In the genomic region with DNA sequence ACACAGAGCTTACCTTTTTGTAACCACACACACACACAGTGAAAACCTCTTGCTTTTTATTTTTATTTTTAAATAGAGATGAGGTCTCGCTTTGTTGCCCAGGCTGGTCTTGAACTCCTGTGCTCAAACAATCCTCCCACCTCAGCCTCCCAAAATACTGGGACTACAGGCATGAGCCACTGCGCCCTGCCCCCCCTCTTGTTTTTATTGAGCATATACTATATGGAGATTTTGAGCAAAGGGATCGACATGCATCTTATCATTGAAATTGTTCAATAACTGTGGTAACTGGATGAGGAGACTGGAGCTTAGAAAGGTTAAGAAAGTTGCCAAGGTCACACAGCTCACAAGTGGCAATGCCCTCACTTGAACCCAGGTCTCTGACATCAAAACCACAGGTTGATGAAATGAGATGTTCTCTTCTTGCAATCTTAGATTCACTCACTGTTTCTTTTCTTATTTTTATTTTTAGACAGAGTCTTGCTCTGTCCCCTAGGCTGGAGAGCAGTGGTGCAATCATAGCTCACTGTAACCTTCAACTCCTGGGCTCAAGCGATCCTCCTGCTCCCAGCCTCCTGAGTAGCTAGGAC, we compare ENCODE assay signal across 2 cellular contexts.
TF ChIP-seq lines count a peak whose summit lies in the region.

No MANE protein-coding gene starts in this region.

TF ChIP-seq in IMR-90, 13 proteins besides CTCF, POLR2A, EP300 and RAD21:
- no peak for TF ChIP-seq MAZ (IDR thresholded peaks at IDR 0.05; ENCODE audit: borderline replicate concordance, low read depth, low read length)
- TF ChIP-seq SMC3 (IDR thresholded peaks at IDR 0.05; ENCODE audit: low read depth, low read length): no peak
- no peak for TF ChIP-seq MXI1 (IDR thresholded peaks at IDR 0.05; ENCODE audit: borderline replicate concordance, low read depth, low read length)
- no peak for TF ChIP-seq RCOR1 (IDR thresholded peaks at IDR 0.05; ENCODE audit: insufficient replicate concordance, low read length)
- no peak for TF ChIP-seq CEBPB (IDR thresholded peaks at IDR 0.05; ENCODE audit: low read depth, low read length)
- TF ChIP-seq, protein P1, sequence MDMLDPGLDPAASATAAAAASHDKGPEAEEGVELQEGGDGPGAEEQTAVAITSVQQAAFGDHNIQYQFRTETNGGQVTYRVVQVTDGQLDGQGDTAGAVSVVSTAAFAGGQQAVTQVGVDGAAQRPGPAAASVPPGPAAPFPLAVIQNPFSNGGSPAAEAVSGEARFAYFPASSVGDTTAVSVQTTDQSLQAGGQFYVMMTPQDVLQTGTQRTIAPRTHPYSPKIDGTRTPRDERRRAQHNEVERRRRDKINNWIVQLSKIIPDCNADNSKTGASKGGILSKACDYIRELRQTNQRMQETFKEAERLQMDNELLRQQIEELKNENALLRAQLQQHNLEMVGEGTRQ (IDR thresholded peaks at IDR 0.05; ENCODE audit: low read depth, low read length): no peak
- no peak for TF ChIP-seq MAFK (IDR thresholded peaks at IDR 0.05; ENCODE audit: low read depth, low read length)
- TF ChIP-seq, protein P2, sequence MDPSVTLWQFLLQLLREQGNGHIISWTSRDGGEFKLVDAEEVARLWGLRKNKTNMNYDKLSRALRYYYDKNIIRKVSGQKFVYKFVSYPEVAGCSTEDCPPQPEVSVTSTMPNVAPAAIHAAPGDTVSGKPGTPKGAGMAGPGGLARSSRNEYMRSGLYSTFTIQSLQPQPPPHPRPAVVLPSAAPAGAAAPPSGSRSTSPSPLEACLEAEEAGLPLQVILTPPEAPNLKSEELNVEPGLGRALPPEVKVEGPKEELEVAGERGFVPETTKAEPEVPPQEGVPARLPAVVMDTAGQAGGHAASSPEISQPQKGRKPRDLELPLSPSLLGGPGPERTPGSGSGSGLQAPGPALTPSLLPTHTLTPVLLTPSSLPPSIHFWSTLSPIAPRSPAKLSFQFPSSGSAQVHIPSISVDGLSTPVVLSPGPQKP (IDR thresholded peaks at IDR 0.05; ENCODE audit: borderline replicate concordance, low read depth, low read length): no peak
- no peak for TF ChIP-seq FOS (IDR thresholded peaks at IDR 0.05; ENCODE audit: low read depth, low read length)
- TF ChIP-seq RFX5 (IDR thresholded peaks at IDR 0.05; ENCODE audit: low read depth, low read length): no peak
- no peak for TF ChIP-seq NFE2L2 (IDR thresholded peaks at IDR 0.05; ENCODE audit: low read depth, low read length)
- no peak for TF ChIP-seq BHLHE40 (IDR thresholded peaks at IDR 0.05; ENCODE audit: low read depth, low read length)
- TF ChIP-seq CHD1 (IDR thresholded peaks at IDR 0.05; ENCODE audit: low read depth, low read length): no peak

TF ChIP-seq in SK-N-SH, 30 proteins besides CTCF, POLR2A, EP300 and RAD21:
- TF ChIP-seq TAF1 (IDR thresholded peaks at IDR 0.05; ENCODE audit: borderline replicate concordance, low read depth, low read length) (no peak), RXRA (IDR thresholded peaks at IDR 0.05; ENCODE audit: borderline replicate concordance, low read depth) (no peak), JUND (IDR thresholded peaks at IDR 0.05) (no peak), FOXM1 (IDR thresholded peaks at IDR 0.05; ENCODE audit: low read depth) (no peak), SIN3A (IDR thresholded peaks at IDR 0.05; ENCODE audit: borderline replicate concordance, low read depth, low read length) (no peak), FOXJ3 (CRISPR knock-in tag; IDR thresholded peaks at IDR 0.05) (no peak), NRF1 (IDR thresholded peaks at IDR 0.05; ENCODE audit: low read depth, low read length) (no peak), GABPA (IDR thresholded peaks at IDR 0.05; ENCODE audit: low read depth) (no peak), RFX5 (IDR thresholded peaks at IDR 0.05; ENCODE audit: low read length) (no peak)
- TF ChIP-seq, protein P3, sequence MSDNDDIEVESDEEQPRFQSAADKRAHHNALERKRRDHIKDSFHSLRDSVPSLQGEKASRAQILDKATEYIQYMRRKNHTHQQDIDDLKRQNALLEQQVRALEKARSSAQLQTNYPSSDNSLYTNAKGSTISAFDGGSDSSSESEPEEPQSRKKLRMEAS (IDR thresholded peaks at IDR 0.05; ENCODE audit: low read depth): no peak
- TF ChIP-seq, protein P4, sequence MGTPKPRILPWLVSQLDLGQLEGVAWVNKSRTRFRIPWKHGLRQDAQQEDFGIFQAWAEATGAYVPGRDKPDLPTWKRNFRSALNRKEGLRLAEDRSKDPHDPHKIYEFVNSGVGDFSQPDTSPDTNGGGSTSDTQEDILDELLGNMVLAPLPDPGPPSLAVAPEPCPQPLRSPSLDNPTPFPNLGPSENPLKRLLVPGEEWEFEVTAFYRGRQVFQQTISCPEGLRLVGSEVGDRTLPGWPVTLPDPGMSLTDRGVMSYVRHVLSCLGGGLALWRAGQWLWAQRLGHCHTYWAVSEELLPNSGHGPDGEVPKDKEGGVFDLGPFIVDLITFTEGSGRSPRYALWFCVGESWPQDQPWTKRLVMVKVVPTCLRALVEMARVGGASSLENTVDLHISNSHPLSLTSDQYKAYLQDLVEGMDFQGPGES (IDR thresholded peaks at IDR 0.05; ENCODE audit: low read depth, low read length): no peak
- TF ChIP-seq, protein P5, sequence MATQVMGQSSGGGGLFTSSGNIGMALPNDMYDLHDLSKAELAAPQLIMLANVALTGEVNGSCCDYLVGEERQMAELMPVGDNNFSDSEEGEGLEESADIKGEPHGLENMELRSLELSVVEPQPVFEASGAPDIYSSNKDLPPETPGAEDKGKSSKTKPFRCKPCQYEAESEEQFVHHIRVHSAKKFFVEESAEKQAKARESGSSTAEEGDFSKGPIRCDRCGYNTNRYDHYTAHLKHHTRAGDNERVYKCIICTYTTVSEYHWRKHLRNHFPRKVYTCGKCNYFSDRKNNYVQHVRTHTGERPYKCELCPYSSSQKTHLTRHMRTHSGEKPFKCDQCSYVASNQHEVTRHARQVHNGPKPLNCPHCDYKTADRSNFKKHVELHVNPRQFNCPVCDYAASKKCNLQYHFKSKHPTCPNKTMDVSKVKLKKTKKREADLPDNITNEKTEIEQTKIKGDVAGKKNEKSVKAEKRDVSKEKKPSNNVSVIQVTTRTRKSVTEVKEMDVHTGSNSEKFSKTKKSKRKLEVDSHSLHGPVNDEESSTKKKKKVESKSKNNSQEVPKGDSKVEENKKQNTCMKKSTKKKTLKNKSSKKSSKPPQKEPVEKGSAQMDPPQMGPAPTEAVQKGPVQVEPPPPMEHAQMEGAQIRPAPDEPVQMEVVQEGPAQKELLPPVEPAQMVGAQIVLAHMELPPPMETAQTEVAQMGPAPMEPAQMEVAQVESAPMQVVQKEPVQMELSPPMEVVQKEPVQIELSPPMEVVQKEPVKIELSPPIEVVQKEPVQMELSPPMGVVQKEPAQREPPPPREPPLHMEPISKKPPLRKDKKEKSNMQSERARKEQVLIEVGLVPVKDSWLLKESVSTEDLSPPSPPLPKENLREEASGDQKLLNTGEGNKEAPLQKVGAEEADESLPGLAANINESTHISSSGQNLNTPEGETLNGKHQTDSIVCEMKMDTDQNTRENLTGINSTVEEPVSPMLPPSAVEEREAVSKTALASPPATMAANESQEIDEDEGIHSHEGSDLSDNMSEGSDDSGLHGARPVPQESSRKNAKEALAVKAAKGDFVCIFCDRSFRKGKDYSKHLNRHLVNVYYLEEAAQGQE (IDR thresholded peaks at IDR 0.05; ENCODE audit: low read depth, low read length): no peak
- TF ChIP-seq, protein P6, sequence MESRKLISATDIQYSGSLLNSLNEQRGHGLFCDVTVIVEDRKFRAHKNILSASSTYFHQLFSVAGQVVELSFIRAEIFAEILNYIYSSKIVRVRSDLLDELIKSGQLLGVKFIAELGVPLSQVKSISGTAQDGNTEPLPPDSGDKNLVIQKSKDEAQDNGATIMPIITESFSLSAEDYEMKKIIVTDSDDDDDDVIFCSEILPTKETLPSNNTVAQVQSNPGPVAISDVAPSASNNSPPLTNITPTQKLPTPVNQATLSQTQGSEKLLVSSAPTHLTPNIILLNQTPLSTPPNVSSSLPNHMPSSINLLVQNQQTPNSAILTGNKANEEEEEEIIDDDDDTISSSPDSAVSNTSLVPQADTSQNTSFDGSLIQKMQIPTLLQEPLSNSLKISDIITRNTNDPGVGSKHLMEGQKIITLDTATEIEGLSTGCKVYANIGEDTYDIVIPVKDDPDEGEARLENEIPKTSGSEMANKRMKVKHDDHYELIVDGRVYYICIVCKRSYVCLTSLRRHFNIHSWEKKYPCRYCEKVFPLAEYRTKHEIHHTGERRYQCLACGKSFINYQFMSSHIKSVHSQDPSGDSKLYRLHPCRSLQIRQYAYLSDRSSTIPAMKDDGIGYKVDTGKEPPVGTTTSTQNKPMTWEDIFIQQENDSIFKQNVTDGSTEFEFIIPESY (IDR thresholded peaks at IDR 0.05; ENCODE audit: borderline replicate concordance, low read depth): no peak
